In the genomic region with DNA sequence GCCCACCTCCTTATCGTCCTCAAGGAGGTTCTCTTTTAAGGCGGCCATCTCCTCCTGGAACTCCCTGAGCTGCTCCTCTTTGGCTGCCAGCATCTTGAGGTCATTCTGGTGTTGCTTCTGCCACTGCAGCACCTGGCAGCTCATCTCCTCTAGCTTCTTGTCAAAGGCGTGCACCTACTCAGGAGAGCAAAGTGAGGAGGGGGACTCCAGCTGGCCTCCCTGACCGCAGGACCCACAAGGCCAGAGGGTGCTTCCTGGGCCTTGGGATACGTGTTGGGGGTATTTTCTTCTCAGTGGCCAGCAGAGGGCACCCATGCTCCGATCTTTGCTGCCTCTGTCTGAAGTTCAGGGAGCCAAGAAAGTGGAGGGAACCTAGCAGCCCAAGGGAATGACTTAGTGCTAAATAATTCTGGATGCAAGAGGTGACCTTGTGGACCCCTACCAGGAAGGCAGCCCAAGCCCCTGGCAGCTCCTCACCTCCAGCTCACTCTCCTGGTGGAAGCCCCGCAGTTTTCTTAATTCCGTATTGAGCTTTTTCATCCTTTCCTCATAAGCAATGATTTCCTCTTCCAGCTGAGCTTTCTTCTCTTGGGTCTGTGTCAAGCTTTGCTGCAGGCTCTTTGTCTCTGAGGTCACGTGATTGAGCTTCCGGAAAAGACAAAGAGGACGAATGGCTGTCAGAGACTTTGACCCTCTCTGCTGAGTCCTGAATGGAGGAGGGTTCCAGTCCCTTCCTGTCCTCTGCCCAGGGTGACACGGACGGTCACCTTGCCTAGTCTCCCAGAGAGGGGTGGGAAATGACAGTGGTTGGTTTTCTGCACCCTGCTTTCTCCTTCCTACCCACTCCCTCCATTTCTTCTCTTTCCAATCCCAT, we compare ENCODE assay signal across 8 cellular contexts. TPM values are rescaled to one million over a fixed set of nuclear protein-coding genes. Genes with fewer than 3 reads are reported as not detected.
DNase-seq lines count a peak whose midpoint lies in the region; ATAC-seq and TF ChIP-seq lines count a peak whose summit lies in the region.

No MANE protein-coding gene starts in this region.

- CTCF ChIA-PET in RWPE1 (lab: Yijun Ruan, JAX), result interaction anchor here (0.6 to 1.8 kb wide), 14 partner anchors 14 to 1753 kb away, joined by 3 to 16 read pairs (median 4); a partner anchor contains a TSS

- no peak overlapping the region for H3K27ac Mint-ChIP-seq in osteocyte (ENCODE audit: unreplicated experiment)

- no peaks in the 10 kb centered on the region for H3K9me3 Mint-ChIP-seq in osteocyte (ENCODE audit: unreplicated experiment)

- WGBS in tibial nerve, 2 donors, result 27 to 33% methylated on average over 12 of the region's 13 CpGs

- peak overlapping the region in 1 of 4 donors; percentile 16 for H3K4me3 ChIP-seq in tibial nerve

- no peaks in the 10 kb centered on the region for H3K27me3 ChIP-seq in tibial nerve

- no peaks in the 10 kb centered on the region for H3K27me3 Mint-ChIP-seq in osteocyte (ENCODE audit: unreplicated experiment)

- POLR2A ChIA-PET in RWPE1 (lab: Yijun Ruan, JAX; ENCODE audit: low non-redundant PET), result no interaction called here

- in situ Hi-C loops in ACHN (cut with HindIII; ENCODE audit: low pct_ligation_motif_present, low pct_unique_long_range_greater_than_20kb, low sequenced_read_pairs), result loop anchor here (25.0 kb wide), 1 partner anchor 337 kb away; no protein-coding TSS in a partner anchor

- H3K4me1 Mint-ChIP-seq in osteocyte (ENCODE audit: unreplicated experiment), result peaks cover 4% of the 10 kb centered on the region

- H3K9me3 ChIP-seq in tibial nerve, result no peaks in the 10 kb centered on the region

- H3K4me3 Mint-ChIP-seq in osteocyte (ENCODE audit: unreplicated experiment), result no peak overlapping the region

- TF ChIP-seq EP300 in tibial nerve (IDR thresholded peaks at IDR 0.05), result no peak

- peaks cover 3% of the 10 kb centered on the region for H3K36me3 Mint-ChIP-seq in osteocyte (ENCODE audit: unreplicated experiment)

- DNase-seq in ACHN (peak; percentile 67), LHCN-M2 (ENCODE audit: low read depth) (peak; percentile 67), RWPE1 (ENCODE audit: low spot score) (peak; percentile 66), germinal center (ENCODE audit: low spot score) (peak; percentile 62), osteocyte (ENCODE audit: extremely low spot score, unreplicated experiment) (peak; percentile 88), tibial nerve (ENCODE audit: low spot score in 2 of 2) (peak in 1 of 2 donors; percentile 25)
- peak; percentile 22 for DNase-seq in activated gamma-delta T cell treated with anti-CD3 and anti-CD28 coated beads, Interleukin-2, amount 50 U/mL, for 16 hours (ENCODE audit: low read depth)

- no peaks in the 10 kb centered on the region for H3K36me3 ChIP-seq in tibial nerve

- H3K4me1 ChIP-seq in tibial nerve, result peaks cover 0 to 18% (median 0%) of the 10 kb centered on the region in 4 donors

- no peak overlapping the region for H3K27ac ChIP-seq in RWPE1
- H3K27ac ChIP-seq in tibial nerve, result peak overlapping the region in 2 of 4 donors; percentile 73

- TF ChIP-seq CTCF in RWPE1 (conservative IDR thresholded peaks at IDR 0.05; ENCODE audit: low read depth) (peak; percentile 74), osteocyte (IDR thresholded peaks at IDR 0.05) (peak; percentile 85), tibial nerve (IDR thresholded peaks at IDR 0.05) (peak; percentile 63 to 84 (median 81))

- no peak for TF ChIP-seq POLR2A in tibial nerve (IDR thresholded peaks at IDR 0.05)

- ATAC-seq in GM18868 (IDR thresholded peaks at IDR 0.05; ENCODE audit: unreplicated experiment), result peak; percentile 63

RNA-seq across cellular contexts. Expression of a gene that starts 31.4 kb away (rescaled TPM):
- total RNA-seq in LHCN-M2 (2014; rRNA removed) (36.5 and 46.3 TPM in 2 replicates), osteocyte (57.0 and 59.3 TPM in 2 replicates), tibial nerve (100 to 1,000 TPM in 1 of 4 donors, 10 to 100 TPM in 3; 74.1 to 111 (median 81.0) TPM)
- polyA plus RNA-seq in LHCN-M2 (2012), result 45.0 TPM

RNA-seq across cellular contexts. Expression of a gene that starts 31.6 kb away (rescaled TPM):
- 8.1 and 10.3 TPM in 2 replicates for total RNA-seq in LHCN-M2 (2014; rRNA removed)
- 7.5 TPM for polyA plus RNA-seq in LHCN-M2 (2012)
- 10.0 and 11.5 TPM in 2 replicates for total RNA-seq in osteocyte
- 10 to 100 TPM; 13.1 to 20.5 (median 15.5) TPM for total RNA-seq in tibial nerve

RNA-seq across cellular contexts. Expression of a gene that starts 47.0 kb away (rescaled TPM):
- total RNA-seq in LHCN-M2 (2014; rRNA removed) (0.06 and 0.11 TPM in 2 replicates), osteocyte (2.2 and 2.8 TPM in 2 replicates), tibial nerve (1 to 10 TPM in 1 of 4 donors, under 1 TPM in 3; 0.42 to 1.2 (median 0.51) TPM)
- polyA plus RNA-seq in LHCN-M2 (2012), result 0.12 TPM
